ENCODE assay signal across 9 cellular contexts in genomic region chr4:48033825-48034413, GRCh38. TPM values are rescaled to one million over a fixed set of nuclear protein-coding genes. Genes with fewer than 3 reads are reported as not detected.
DNase-seq lines count a peak whose midpoint lies in the region; ATAC-seq and TF ChIP-seq lines count a peak whose summit lies in the region.
"Had no signal": no experiment of that assay in that cellular context is flagged by ENCODE, and none has a peak within 500 bp of the region (broad histone marks: within the 10 kb centered on the region; RNA-seq: fewer than 3 reads in every experiment).

No MANE protein-coding gene starts in this region.

- peaks cover 38% of the 10 kb centered on the region for H3K4me1 Mint-ChIP-seq in activated T-cell treated with anti-CD3 and anti-CD28 coated beads, Interleukin-2, amount 50 U/mL, for 4 hours (ENCODE audit: low read depth)

- peak overlapping the region; percentile 4 for H3K4me2 ChIP-seq in hepatocyte

- H3K4me1 ChIP-seq in hepatocyte (ENCODE audit: insufficient read depth): peaks cover 20% of the 10 kb centered on the region

- no peaks in the 10 kb centered on the region for H3K79me2 ChIP-seq in hepatocyte

- 92% methylated on average over 1 of the region's 1 CpG for WGBS in hepatocyte (ENCODE audit: low lambda C conversion rate, missing lambda C conversion rate)

- H3K27ac ChIP-seq in hepatocyte: no peak overlapping the region

- H3K9me2 ChIP-seq in hepatocyte (replicated peaks; ENCODE audit: insufficient read depth): no peaks in the 10 kb centered on the region

- H3K36me3 Mint-ChIP-seq in activated T-cell treated with anti-CD3 and anti-CD28 coated beads, Interleukin-2, amount 50 U/mL, for 4 hours (ENCODE audit: insufficient read depth): peaks cover 7% of the 10 kb centered on the region
- H3K36me3 Mint-ChIP-seq: IgD-negative memory B cell had no signal

- peak; percentile 24 for DNase-seq in COR-L47 (lab: John Stamatoyannopoulos, UW)
- peak; percentile 62 for DNase-seq in NCI-H69 (lab: John Stamatoyannopoulos, UW)
- peak; percentile 66 for DNase-seq in activated T-cell treated with anti-CD3 and anti-CD28 coated beads, Interleukin-2, amount 50 U/mL, for 4 hours
- peak; percentile 31 for DNase-seq in hepatocyte (ENCODE audit: low spot score)
- peak; percentile 31 for DNase-seq in stimulated activated CD8-positive, alpha-beta memory T cell treated with anti-CD3 and anti-CD28 coated beads, Interleukin-12 subunit alpha, Interleukin-12 subunit beta, amount 100 ng/mL, for 4 hours (ENCODE audit: low read depth)
- no peak for DNase-seq in NCI-H187 treated with DMSO at 0.1 percent for 48 hours (lab: John Stamatoyannopoulos, UW)

- no peak overlapping the region for H3K4me3 ChIP-seq in hepatocyte

- no peaks in the 10 kb centered on the region for H3K9me3 Mint-ChIP-seq in activated T-cell treated with anti-CD3 and anti-CD28 coated beads, Interleukin-2, amount 50 U/mL, for 4 hours
- H3K9me3 Mint-ChIP-seq: IgD-negative memory B cell had no signal

- H2AFZ ChIP-seq in hepatocyte: no peak overlapping the region

- H4K20me1 ChIP-seq in hepatocyte (ENCODE audit: insufficient read depth, poor library complexity, severe bottlenecking): no peaks in the 10 kb centered on the region

- no peak overlapping the region for H3K4me3 Mint-ChIP-seq in activated T-cell treated with anti-CD3 and anti-CD28 coated beads, Interleukin-2, amount 50 U/mL, for 4 hours
- H3K4me3 Mint-ChIP-seq: IgD-negative memory B cell had no signal

- ATAC-seq in GM21447 (IDR thresholded peaks at IDR 0.05; ENCODE audit: unreplicated experiment): peak; percentile 43
- peak; percentile 16 to 29 for ATAC-seq in activated T-cell treated with anti-CD3 and anti-CD28 coated beads, Interleukin-2, amount 50 U/mL, for 4 hours
- no peak for ATAC-seq in HG02970 (IDR thresholded peaks at IDR 0.05; ENCODE audit: low FRiP score, unreplicated experiment)

- H3K36me3 ChIP-seq in hepatocyte (replicated peaks; ENCODE audit: insufficient read depth, low read depth): no peaks in the 10 kb centered on the region

- H3K27me3 ChIP-seq in hepatocyte: no peaks in the 10 kb centered on the region

- peaks cover 2% of the 10 kb centered on the region for H3K27me3 Mint-ChIP-seq in activated T-cell treated with anti-CD3 and anti-CD28 coated beads, Interleukin-2, amount 50 U/mL, for 4 hours (ENCODE audit: low read depth)

- H3K9me3 ChIP-seq in hepatocyte (ENCODE audit: low read depth): no peaks in the 10 kb centered on the region

- TF ChIP-seq CTCF in hepatocyte (IDR thresholded peaks at IDR 0.05; ENCODE audit: poor library complexity): peak; percentile 39

RNA-seq across cellular contexts. Expression of gene NIPAL1, which starts 17.3 kb away (rescaled TPM):
- 1 to 10 TPM; 8.6 to 8.9 (median 8.8) TPM for total RNA-seq in activated T-cell treated with anti-CD3 and anti-CD28 coated beads, Interleukin-2, amount 50 U/mL, for 4 hours
- total RNA-seq in hepatocyte: 14.0 and 14.5 TPM in 2 replicates
- polyA plus RNA-seq in hepatocyte: 5.6 and 6.1 TPM in 2 replicates
- polyA plus RNA-seq: IgD-negative memory B cell had no signal

RNA-seq across cellular contexts. Expression of gene CNGA1, which starts 17.4 kb away (rescaled TPM):
- total RNA-seq in activated T-cell treated with anti-CD3 and anti-CD28 coated beads, Interleukin-2, amount 50 U/mL, for 4 hours: under 1 TPM; 0.32 to 0.33 (median 0.33) TPM
- total RNA-seq in hepatocyte: 4.6 and 6.0 TPM in 2 replicates
- 4.6 and 9.6 TPM in 2 replicates for polyA plus RNA-seq in hepatocyte
- polyA plus RNA-seq: IgD-negative memory B cell had no signal
